ENCODE assay signal across 3 cellular contexts in the genomic region with DNA sequence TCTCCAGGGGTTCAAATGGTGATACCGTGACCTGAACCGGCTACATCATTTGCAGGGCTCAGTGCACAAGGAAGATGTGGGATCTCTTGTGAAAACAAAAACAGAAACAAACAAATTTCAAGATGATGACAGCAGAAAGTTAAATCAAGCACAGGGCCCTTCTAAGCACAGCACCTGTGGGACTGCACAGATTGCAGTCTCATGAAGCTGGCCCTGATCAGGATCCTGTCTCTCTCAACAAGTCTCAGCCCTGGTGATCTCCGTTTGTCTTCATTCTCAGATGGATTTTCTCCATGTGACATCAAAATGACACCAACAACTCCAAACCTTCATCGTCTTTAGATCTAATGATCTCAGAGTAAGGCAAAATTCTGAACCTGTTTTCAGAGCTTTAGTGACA.
"Had no signal": no experiment of that assay in that cellular context is flagged by ENCODE, and none has a peak within 500 bp of the region (broad histone marks: within the 10 kb centered on the region; RNA-seq: fewer than 3 reads in every experiment).

No MANE protein-coding gene starts in this region.

- ATAC-seq: GM12878 had no signal

- DNase-seq: GDM1, GF-D8 had no signal

- H3K4me3 ChIP-seq: GM12878 had no signal
